1 cellular context compared by ENCODE assay signal in genomic region chr1:172390243-172390619, GRCh38.
TF ChIP-seq lines count a peak whose summit lies in the region.

No MANE protein-coding gene starts in this region.

TF ChIP-seq in GM12878, 131 proteins besides CTCF, POLR2A, EP300 and RAD21:
- TF ChIP-seq PAX8 (IDR thresholded peaks at IDR 0.05) (no peak), EGR1 (IDR thresholded peaks at IDR 0.05; ENCODE audit: borderline replicate concordance in 1 of 2, low read depth in 2 of 2, low read length in 2 of 2) (no peak), PAX5 (IDR thresholded peaks at IDR 0.05; ENCODE audit: borderline replicate concordance, low read depth, low read length) (0 out of 2 replicates have a peak, but pooled peaks have one; percentile 29), CREB1 (IDR thresholded peaks at IDR 0.05; ENCODE audit: low read depth) (0 out of 2 replicates have a peak, but pooled peaks have one; percentile 17), ZNF687 (IDR thresholded peaks at IDR 0.05) (0 out of 2 replicates have a peak, but pooled peaks have one; percentile 24)
- TF ChIP-seq, protein P1, sequence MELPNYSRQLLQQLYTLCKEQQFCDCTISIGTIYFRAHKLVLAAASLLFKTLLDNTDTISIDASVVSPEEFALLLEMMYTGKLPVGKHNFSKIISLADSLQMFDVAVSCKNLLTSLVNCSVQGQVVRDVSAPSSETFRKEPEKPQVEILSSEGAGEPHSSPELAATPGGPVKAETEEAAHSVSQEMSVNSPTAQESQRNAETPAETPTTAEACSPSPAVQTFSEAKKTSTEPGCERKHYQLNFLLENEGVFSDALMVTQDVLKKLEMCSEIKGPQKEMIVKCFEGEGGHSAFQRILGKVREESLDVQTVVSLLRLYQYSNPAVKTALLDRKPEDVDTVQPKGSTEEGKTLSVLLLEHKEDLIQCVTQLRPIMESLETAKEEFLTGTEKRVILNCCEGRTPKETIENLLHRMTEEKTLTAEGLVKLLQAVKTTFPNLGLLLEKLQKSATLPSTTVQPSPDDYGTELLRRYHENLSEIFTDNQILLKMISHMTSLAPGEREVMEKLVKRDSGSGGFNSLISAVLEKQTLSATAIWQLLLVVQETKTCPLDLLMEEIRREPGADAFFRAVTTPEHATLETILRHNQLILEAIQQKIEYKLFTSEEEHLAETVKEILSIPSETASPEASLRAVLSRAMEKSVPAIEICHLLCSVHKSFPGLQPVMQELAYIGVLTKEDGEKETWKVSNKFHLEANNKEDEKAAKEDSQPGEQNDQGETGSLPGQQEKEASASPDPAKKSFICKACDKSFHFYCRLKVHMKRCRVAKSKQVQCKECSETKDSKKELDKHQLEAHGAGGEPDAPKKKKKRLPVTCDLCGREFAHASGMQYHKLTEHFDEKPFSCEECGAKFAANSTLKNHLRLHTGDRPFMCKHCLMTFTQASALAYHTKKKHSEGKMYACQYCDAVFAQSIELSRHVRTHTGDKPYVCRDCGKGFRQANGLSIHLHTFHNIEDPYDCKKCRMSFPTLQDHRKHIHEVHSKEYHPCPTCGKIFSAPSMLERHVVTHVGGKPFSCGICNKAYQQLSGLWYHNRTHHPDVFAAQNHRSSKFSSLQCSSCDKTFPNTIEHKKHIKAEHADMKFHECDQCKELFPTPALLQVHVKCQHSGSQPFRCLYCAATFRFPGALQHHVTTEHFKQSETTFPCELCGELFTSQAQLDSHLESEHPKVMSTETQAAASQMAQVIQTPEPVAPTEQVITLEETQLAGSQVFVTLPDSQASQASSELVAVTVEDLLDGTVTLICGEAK (IDR thresholded peaks at IDR 0.05; ENCODE audit: borderline replicate concordance), result no peak
